ENCODE assay signal across 9 cellular contexts in genomic region chr6:157019115-157019628, GRCh38.
DNase-seq lines count a peak whose midpoint lies in the region; ATAC-seq, FAIRE-seq and TF ChIP-seq lines count a peak whose summit lies in the region.
"Had no signal": no experiment of that assay in that cellular context is flagged by ENCODE, and none has a peak within 500 bp of the region (broad histone marks: within the 10 kb centered on the region; RNA-seq: fewer than 3 reads in every experiment).

No MANE protein-coding gene starts in this region.

- no peak for FAIRE-seq in H54 (lab: Jason Lieb, UNC)

- no peak for TF ChIP-seq POLR2A in gastrocnemius medialis (IDR thresholded peaks at IDR 0.05)
- no peak for TF ChIP-seq POLR2A in H54 (IDR thresholded peaks at IDR 0.05; ENCODE audit: low read depth, low read length)

- no peaks in the 10 kb centered on the region for H3K36me3 ChIP-seq in gastrocnemius medialis
- H3K36me3 ChIP-seq: thoracic aorta had no signal

- peak overlapping the region; percentile 7 for H3K27ac ChIP-seq in caudate nucleus (ENCODE audit: low read depth, low read length)
- peak overlapping the region; percentile 97 to 100 (median 98) for H3K27ac ChIP-seq in gastrocnemius medialis

- ATAC-seq in gastrocnemius medialis = no peak
- no peak for ATAC-seq in HG02763 (IDR thresholded peaks at IDR 0.05; ENCODE audit: unreplicated experiment)

- peaks cover 67% of the 10 kb centered on the region in 2 donors for H3K4me1 ChIP-seq in gastrocnemius medialis

- no peaks in the 10 kb centered on the region for H3K9me3 ChIP-seq in gastrocnemius medialis
- H3K9me3 ChIP-seq: thoracic aorta had no signal

- H3K27me3 ChIP-seq in gastrocnemius medialis = no peaks in the 10 kb centered on the region

- H3K4me3 ChIP-seq in gastrocnemius medialis = no peak overlapping the region
- H3K4me3 ChIP-seq: thoracic aorta had no signal

- in situ Hi-C loops in gastrocnemius medialis (cut with MboI; ENCODE audit: low sequenced_read_pairs in 4 of 4) = no loop called here

- DNase-seq in NCI-H82 (lab: John Stamatoyannopoulos, UW) (peak; percentile 70), NCI-H82 treated with DMSO at 0.1 percent for 48 hours (lab: John Stamatoyannopoulos, UW; ENCODE audit: unreplicated experiment) (no peak), NCI-H2227 (lab: John Stamatoyannopoulos, UW; ENCODE audit: unreplicated experiment) (peak; percentile 26), caudate nucleus (lab: John Stamatoyannopoulos, UW) (no peak), gastrocnemius medialis (no peak), H54 (ENCODE audit: insufficient read length, low spot score) (no peak), posterior vena cava (ENCODE audit: low spot score) (no peak)

- intact Hi-C loops in gastrocnemius medialis (cut with DNase I; ENCODE audit: low total_unique reads) = no loop called here
- intact Hi-C loops in posterior vena cava (cut with DNase I) = loop anchor here in 1 of 2 donors (10.0 kb wide), 1 partner anchor 334 kb away; no protein-coding TSS in a partner anchor

- TF ChIP-seq CTCF in gastrocnemius medialis (IDR thresholded peaks at IDR 0.05 in 4 of 5, conservative IDR thresholded peaks at IDR 0.05 in 1 of 5) = no peak

Comparison
In these comparisons a context has a peak if more than half of its experiments do, and no peak if none do; other contexts are left out.
1. DNase-seq: peak in NCI-H82 (single experiment) and NCI-H2227 (single experiment); none in NCI-H82 treated with DMSO at 0.1 percent for 48 hours (single experiment), caudate nucleus (0 of 61), gastrocnemius medialis (0 of 2), H54 (single experiment) and posterior vena cava (single experiment).